In the genomic region with DNA sequence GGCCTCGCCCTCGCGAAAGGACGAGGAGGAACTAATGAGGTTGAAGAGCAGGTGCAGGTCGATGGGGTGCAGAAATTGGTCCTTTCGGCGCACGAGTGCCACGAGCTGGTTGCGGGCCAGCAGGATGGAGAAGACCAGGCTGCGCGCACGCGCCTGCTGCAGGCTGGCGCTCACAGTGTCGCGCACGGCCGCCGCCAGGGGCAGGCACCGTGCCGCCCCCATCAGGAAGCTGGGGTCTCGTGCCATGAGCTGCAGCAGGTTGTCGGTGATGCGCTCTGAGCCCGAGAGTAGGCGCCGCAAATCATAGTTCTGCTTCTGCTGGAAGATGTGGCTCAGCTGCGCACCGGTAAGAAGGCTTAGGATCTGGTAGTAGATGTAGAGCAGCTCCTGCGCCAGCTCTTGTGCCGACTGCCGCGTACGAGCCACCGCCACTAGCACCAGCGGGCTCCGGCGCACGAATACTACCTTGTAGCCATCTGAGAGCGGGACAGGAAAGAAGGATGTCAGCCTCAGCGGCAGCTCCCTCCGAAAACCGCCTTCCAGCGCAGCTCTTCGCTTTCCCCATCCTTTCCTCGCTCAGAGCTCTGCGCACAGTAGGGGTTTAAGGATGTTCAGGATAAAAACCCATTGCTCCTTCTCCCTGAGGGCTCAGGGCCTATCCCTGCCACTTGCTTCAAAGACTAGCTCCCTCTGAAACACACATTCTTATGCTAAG, we compare ENCODE assay signal across 1 cellular context.
TF ChIP-seq lines count a peak whose summit lies in the region.

No MANE protein-coding gene starts in this region.

TF ChIP-seq in K562, 482 proteins besides CTCF, POLR2A, EP300 and RAD21:
- peak; percentile 81 for TF ChIP-seq ZKSCAN1 (IDR thresholded peaks at IDR 0.05; ENCODE audit: low read depth, low read length)
- TF ChIP-seq ZNF79 (CRISPR knock-in tag; IDR thresholded peaks at IDR 0.05; ENCODE audit: low read depth), result no peak
- TF ChIP-seq, protein P1, sequence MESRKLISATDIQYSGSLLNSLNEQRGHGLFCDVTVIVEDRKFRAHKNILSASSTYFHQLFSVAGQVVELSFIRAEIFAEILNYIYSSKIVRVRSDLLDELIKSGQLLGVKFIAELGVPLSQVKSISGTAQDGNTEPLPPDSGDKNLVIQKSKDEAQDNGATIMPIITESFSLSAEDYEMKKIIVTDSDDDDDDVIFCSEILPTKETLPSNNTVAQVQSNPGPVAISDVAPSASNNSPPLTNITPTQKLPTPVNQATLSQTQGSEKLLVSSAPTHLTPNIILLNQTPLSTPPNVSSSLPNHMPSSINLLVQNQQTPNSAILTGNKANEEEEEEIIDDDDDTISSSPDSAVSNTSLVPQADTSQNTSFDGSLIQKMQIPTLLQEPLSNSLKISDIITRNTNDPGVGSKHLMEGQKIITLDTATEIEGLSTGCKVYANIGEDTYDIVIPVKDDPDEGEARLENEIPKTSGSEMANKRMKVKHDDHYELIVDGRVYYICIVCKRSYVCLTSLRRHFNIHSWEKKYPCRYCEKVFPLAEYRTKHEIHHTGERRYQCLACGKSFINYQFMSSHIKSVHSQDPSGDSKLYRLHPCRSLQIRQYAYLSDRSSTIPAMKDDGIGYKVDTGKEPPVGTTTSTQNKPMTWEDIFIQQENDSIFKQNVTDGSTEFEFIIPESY (CRISPR knock-in tag; IDR thresholded peaks at IDR 0.05), result peak; percentile 62; the same call in 1 of the 2 replicates
- peak; percentile 17; the same call in 1 of the 2 replicates for TF ChIP-seq POLR2G (IDR thresholded peaks at IDR 0.05; ENCODE audit: low read depth, low read length)
